7 cellular contexts compared by ENCODE assay signal in the genomic region with DNA sequence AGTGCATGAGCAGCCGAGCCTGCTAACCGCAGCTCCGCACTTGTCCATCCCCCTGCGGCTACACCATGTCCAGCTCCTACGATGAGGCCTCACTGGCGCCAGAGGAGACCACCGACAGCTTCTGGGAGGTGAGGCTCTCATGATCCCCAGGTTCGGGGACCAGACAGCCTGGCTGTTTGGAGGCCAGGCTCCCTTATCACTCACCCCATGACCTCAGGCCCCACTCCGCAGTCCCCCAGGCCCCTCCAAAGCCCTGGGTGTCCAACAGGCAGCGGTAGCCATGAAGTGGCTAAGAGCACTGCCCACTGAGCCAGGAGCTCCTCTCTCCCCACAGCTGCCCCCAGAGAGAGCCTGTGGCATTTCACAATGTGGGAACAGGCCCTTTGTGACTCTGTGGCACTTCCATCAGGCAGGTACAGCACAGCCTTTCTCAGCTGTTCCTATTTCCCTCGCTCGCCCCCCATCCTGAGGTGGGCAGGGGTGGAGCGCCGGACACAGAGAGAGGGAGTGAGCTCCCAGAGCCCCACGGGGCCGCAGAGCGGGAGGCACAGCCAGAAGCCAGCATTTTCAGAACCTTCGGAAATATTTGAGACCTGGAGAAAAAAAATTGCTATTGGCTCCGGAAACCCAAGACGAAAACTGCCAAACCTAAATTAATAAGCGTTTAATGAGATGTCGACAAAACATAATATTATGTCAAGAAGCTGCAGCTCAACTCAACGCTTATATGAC. TPM values are rescaled to one million over a fixed set of nuclear protein-coding genes. Genes with fewer than 3 reads are reported as not detected.
DNase-seq lines count a peak whose midpoint lies in the region; ATAC-seq and TF ChIP-seq lines count a peak whose summit lies in the region.

No MANE protein-coding gene starts in this region.

- H3K36me3 Mint-ChIP-seq in activated T-cell treated with anti-CD3 and anti-CD28 coated beads, Interleukin-2, amount 50 U/mL, for 72 hours (ENCODE audit: insufficient read depth in 2 of 2) = no peaks in the 10 kb centered on the region

- H3K9me3 Mint-ChIP-seq in activated T-cell treated with anti-CD3 and anti-CD28 coated beads, Interleukin-2, amount 50 U/mL, for 72 hours = no peaks in the 10 kb centered on the region

- H3K9me3 ChIP-seq in mammary epithelial cell (replicated peaks; ENCODE audit: insufficient read depth, low read length) (no peaks in the 10 kb centered on the region), mesenchymal stem cell (ENCODE audit: control insufficient read depth, low read length) (no peaks in the 10 kb centered on the region), thymus (ENCODE audit: control insufficient read depth) (no peaks in the 10 kb centered on the region), adrenal gland (replicated peaks in 1 of 3) (no peaks in the 10 kb centered on the region)

- intact Hi-C loops in mammary epithelial cell (cut with micrococcal nuclease) (loop anchor here (2.0 to 5.0 kb wide), 2 partner anchors 66 to 461 kb away; no protein-coding TSS in a partner anchor), adrenal gland (cut with DNase I) (loop anchor here (5.0 to 10.0 kb wide), 2 partner anchors 78 to 81 kb away; no protein-coding TSS in a partner anchor)

- no peak for ATAC-seq in activated T-cell treated with anti-CD3 and anti-CD28 coated beads, Interleukin-2, amount 50 U/mL, for 72 hours (replicated peaks in 1 of 2)

- H3K14ac ChIP-seq in mesenchymal stem cell (ENCODE audit: low read length in 2 of 2) = no peak overlapping the region

- CTCF ChIA-PET in mammary epithelial cell (lab: Charles Lee; ENCODE audit: low non-redundant PET) = no interaction called here

- H3K27me3 ChIP-seq in KMS-11 (ENCODE audit: insufficient read depth, low read depth) (no peaks in the 10 kb centered on the region), mammary epithelial cell (ENCODE audit: insufficient read depth, low read length) (no peaks in the 10 kb centered on the region), mesenchymal stem cell (ENCODE audit: control insufficient read depth in 1 of 2, insufficient read depth in 1 of 2, low read length in 2 of 2) (peaks cover 13 to 57% of the 10 kb centered on the region in 2 experiments), thymus (ENCODE audit: control insufficient read depth, insufficient read depth) (peaks cover 2% of the 10 kb centered on the region), adrenal gland (no peaks in the 10 kb centered on the region)

- H4K20me1 ChIP-seq in KMS-11 (ENCODE audit: insufficient read depth) (no peaks in the 10 kb centered on the region), mammary epithelial cell (ENCODE audit: insufficient read depth, low read length) (no peaks in the 10 kb centered on the region)

- in situ Hi-C loops in mammary epithelial cell (cut with MboI; ENCODE audit: low sequenced_read_pairs in 2 of 2) = loop anchor here in 1 of 2 donors (5.0 kb wide), 1 partner anchor 81 kb away; no protein-coding TSS in a partner anchor

- H3K23ac ChIP-seq in mesenchymal stem cell (ENCODE audit: low read length in 2 of 2) = no peak overlapping the region

- no peaks in the 10 kb centered on the region for H3K79me2 ChIP-seq in KMS-11 (ENCODE audit: insufficient read depth, low read depth)
- no peaks in the 10 kb centered on the region for H3K79me2 ChIP-seq in mammary epithelial cell (ENCODE audit: insufficient read depth, low read length)

- peak overlapping the region; percentile 9 to 46 for H3K4ac ChIP-seq in mesenchymal stem cell (ENCODE audit: low read depth in 1 of 2, low read length in 2 of 2)

- H3K9ac ChIP-seq in KMS-11 = peak overlapping the region; percentile 37; the same call in 1 of the 2 replicates
- no peak overlapping the region for H3K9ac ChIP-seq in mammary epithelial cell (ENCODE audit: insufficient read depth, low read length)
- H3K9ac ChIP-seq in mesenchymal stem cell (ENCODE audit: low read length) = peak overlapping the region; percentile 79

- H3K27ac ChIP-seq in KMS-11 (no peak overlapping the region), mammary epithelial cell (ENCODE audit: insufficient read depth, low read depth, low read length) (peak overlapping the region; percentile 19), mesenchymal stem cell (ENCODE audit: low read length, poor library complexity, severe bottlenecking) (no peak overlapping the region), thymus (ENCODE audit: low read depth) (no peak overlapping the region), adrenal gland (peak overlapping the region in 1 of 5 donors; percentile 8)

- no peak overlapping the region for H2BK12ac ChIP-seq in mesenchymal stem cell (ENCODE audit: low read length in 2 of 2)

- peak overlapping the region; percentile 35 for H4K91ac ChIP-seq in mesenchymal stem cell (ENCODE audit: low read length)

- no peak for DNase-seq in mammary epithelial cell
- DNase-seq in mesenchymal stem cell = no peak
- DNase-seq in stimulated activated CD4-positive, alpha-beta T cell treated with anti-CD3 and anti-CD28 coated beads, Interleukin-4, amount 100 ng/mL, for 4 hours = no peak
- DNase-seq in activated T-cell treated with anti-CD3 and anti-CD28 coated beads, Interleukin-2, amount 50 U/mL, for 72 hours = no peak
- no peak for DNase-seq in adrenal gland

- H3K4me3 ChIP-seq in KMS-11 (IDR thresholded peaks at IDR 0.05; ENCODE audit: insufficient read depth, low read depth, low read length) (no peak overlapping the region), mammary epithelial cell (replicated peaks in 1 of 3; ENCODE audit: insufficient read depth in 1 of 3, low read depth in 2 of 3, low read length in 3 of 3) (peak overlapping the region in 1 of 3 experiments; percentile 30), mesenchymal stem cell (ENCODE audit: insufficient read depth in 1 of 2, low read depth in 1 of 2, low read length in 2 of 2) (peak overlapping the region in 1 of 2 experiments; percentile 68), thymus (ENCODE audit: low read length) (peak overlapping the region; percentile 13), adrenal gland (peak overlapping the region in 1 of 4 donors; percentile 42)

- peak overlapping the region; percentile 51; the same call in 1 of the 2 replicates for H3K4me2 ChIP-seq in KMS-11
- H3K4me2 ChIP-seq in mammary epithelial cell (ENCODE audit: insufficient read depth, low read depth, low read length) = peak overlapping the region; percentile 69
- no peak overlapping the region for H3K4me2 ChIP-seq in mesenchymal stem cell (ENCODE audit: low read length, poor library complexity, severe bottlenecking)

- no peak overlapping the region for H2BK5ac ChIP-seq in mesenchymal stem cell (ENCODE audit: low read depth, low read length, poor library complexity, severe bottlenecking)

- H3K36me3 ChIP-seq in KMS-11 (ENCODE audit: insufficient read depth) (no peaks in the 10 kb centered on the region), mammary epithelial cell (ENCODE audit: insufficient read depth, low read length) (no peaks in the 10 kb centered on the region), mesenchymal stem cell (ENCODE audit: control insufficient read depth in 1 of 2, insufficient read depth in 2 of 2, low read depth in 1 of 2, low read length in 2 of 2) (no peaks in the 10 kb centered on the region), thymus (ENCODE audit: control insufficient read depth, insufficient read depth) (no peaks in the 10 kb centered on the region), adrenal gland (replicated peaks in 1 of 2) (no peaks in the 10 kb centered on the region)

- peak overlapping the region; percentile 77 for H2AFZ ChIP-seq in KMS-11 (ENCODE audit: low read depth)
- peak overlapping the region; percentile 91 for H2AFZ ChIP-seq in mammary epithelial cell (ENCODE audit: low read depth, low read length)
- H2AFZ ChIP-seq in mesenchymal stem cell (ENCODE audit: low read depth, low read length) = peak overlapping the region; percentile 85

- H4K8ac ChIP-seq in mesenchymal stem cell (ENCODE audit: low read length) = peak overlapping the region; percentile 74

- 47% methylated on average over 22 of the region's 23 CpGs for WGBS in mammary epithelial cell (ENCODE audit: low coverage, missing lambda C conversion rate)
- WGBS in mesenchymal stem cell = 86% methylated on average over 20 of the region's 23 CpGs
- WGBS in thymus = 90% methylated on average over 23 of the region's 23 CpGs
- 68 to 72% (median 70%) methylated on average over 20 to 23 of the region's 23 CpGs for WGBS in adrenal gland, 4 donors

- no peaks in the 10 kb centered on the region for H3K79me1 ChIP-seq in mesenchymal stem cell (replicated peaks; ENCODE audit: low read length, poor library complexity, severe bottlenecking)

- TF ChIP-seq POLR2A in adrenal gland (IDR thresholded peaks at IDR 0.05) = no peak

- H3K27ac Mint-ChIP-seq in activated T-cell treated with anti-CD3 and anti-CD28 coated beads, Interleukin-2, amount 50 U/mL, for 72 hours = no peak overlapping the region

- H3K4me3 Mint-ChIP-seq in activated T-cell treated with anti-CD3 and anti-CD28 coated beads, Interleukin-2, amount 50 U/mL, for 72 hours = peak overlapping the region in 1 of 2 donors; percentile 39

- no peak overlapping the region for H2BK15ac ChIP-seq in mesenchymal stem cell (ENCODE audit: low read depth, poor library complexity, severe bottlenecking)

- TF ChIP-seq CTCF in KMS-11 (conservative IDR thresholded peaks at IDR 0.05; ENCODE audit: low read depth, low read length) (no peak), mammary epithelial cell (conservative IDR thresholded peaks at IDR 0.05 in 1 of 2, IDR thresholded peaks at IDR 0.05 in 1 of 2; ENCODE audit: extremely low read depth in 1 of 2, insufficient read depth in 1 of 2, low read depth in 1 of 2, low read length in 2 of 2) (no peak), adrenal gland (IDR thresholded peaks at IDR 0.05) (no peak)

- BruUV-seq in mammary epithelial cell (replicated peaks; lab: Mats Ljungman, UMichigan) = TSS peak; percentile 98

- no peaks in the 10 kb centered on the region for H3K27me3 Mint-ChIP-seq in activated T-cell treated with anti-CD3 and anti-CD28 coated beads, Interleukin-2, amount 50 U/mL, for 72 hours (ENCODE audit: low read depth)

- no peak overlapping the region for H2BK120ac ChIP-seq in mesenchymal stem cell (ENCODE audit: low read depth, low read length)

- dilution Hi-C loops in mammary epithelial cell (cut with HindIII; ENCODE audit: low sequenced_read_pairs) = no loop called here

- H3K4me1 ChIP-seq in KMS-11 (ENCODE audit: low read depth, poor library complexity, severe bottlenecking) (peaks cover 6% of the 10 kb centered on the region), mammary epithelial cell (ENCODE audit: insufficient read depth, low read length) (peaks cover 9% of the 10 kb centered on the region), mesenchymal stem cell (ENCODE audit: control insufficient read depth, insufficient read depth, low read depth, low read length) (peaks cover 6% of the 10 kb centered on the region), thymus (ENCODE audit: control insufficient read depth, insufficient read depth, low read length) (peaks cover 4% of the 10 kb centered on the region), adrenal gland (replicated peaks in 1 of 2) (peaks cover 3 to 4% of the 10 kb centered on the region in 2 donors)

- H3K18ac ChIP-seq in mesenchymal stem cell (ENCODE audit: low read depth in 1 of 2, low read length in 2 of 2) = peak overlapping the region in 1 of 2 experiments; percentile 73

- peak overlapping the region; percentile 34 for H2AK5ac ChIP-seq in mesenchymal stem cell (ENCODE audit: low read length, severe bottlenecking)

- peaks cover 5% of the 10 kb centered on the region for H3K4me1 Mint-ChIP-seq in activated T-cell treated with anti-CD3 and anti-CD28 coated beads, Interleukin-2, amount 50 U/mL, for 72 hours (ENCODE audit: low read depth)

RNA-seq across cellular contexts. Expression of gene SPDEF, which starts 29.7 kb away (rescaled TPM):
- under 1 TPM in 1 of 2 donors, not detected in 1; 0.16 TPM for total RNA-seq in mammary epithelial cell
- not detected for polyA plus RNA-seq in mammary epithelial cell
- polyA minus RNA-seq in mammary epithelial cell = not detected
- polyA plus RNA-seq in mesenchymal stem cell (2013, experiment 1 of 2) = not detected
- 0.05 TPM for polyA plus RNA-seq in mesenchymal stem cell (2013, experiment 2 of 2)
- 0.55 TPM for polyA plus RNA-seq in thymus
- total RNA-seq in activated T-cell treated with anti-CD3 and anti-CD28 coated beads, Interleukin-2, amount 50 U/mL, for 72 hours = under 1 TPM; 0.16 to 0.34 TPM
- under 1 TPM in 2 of 8 donors, not detected in 6; 0.14 TPM for total RNA-seq in adrenal gland
- polyA plus RNA-seq in adrenal gland = under 1 TPM in 1 of 3 donors, not detected in 2; 0.13 TPM
